13 cellular contexts compared by ENCODE assay signal in the genomic region with DNA sequence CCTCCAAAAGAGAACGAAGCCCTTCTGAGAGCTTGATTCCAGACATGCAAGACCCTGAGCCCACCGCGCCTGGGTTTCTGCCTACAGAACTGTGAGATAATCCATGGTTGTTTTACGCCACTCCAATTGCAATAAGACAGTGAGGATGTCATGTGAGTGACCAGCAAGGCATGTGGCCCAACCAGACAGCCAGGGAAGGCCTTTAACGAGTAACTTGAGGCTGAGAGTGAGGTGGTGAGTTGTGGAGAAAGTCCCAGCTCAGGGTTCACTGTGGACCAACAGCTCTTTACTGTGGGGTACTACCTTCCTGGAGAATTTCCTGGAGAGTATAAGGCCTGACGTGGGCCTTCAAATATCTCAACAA.
DNase-seq lines count a peak whose midpoint lies in the region; ATAC-seq, FAIRE-seq and TF ChIP-seq lines count a peak whose summit lies in the region.
"Had no signal": no experiment of that assay in that cellular context is flagged by ENCODE, and none has a peak within 500 bp of the region (broad histone marks: within the 10 kb centered on the region; RNA-seq: fewer than 3 reads in every experiment).

No MANE protein-coding gene starts in this region.

- peaks cover 29% of the 10 kb centered on the region for H3K36me3 Mint-ChIP-seq in T-helper 2 cell treated with Interferon-gamma antibody and Interleukin-4, amounts not matched to agents 5 μg/mL and 100 μg/mL, for 36 hours (ENCODE audit: low read depth)
- H3K36me3 Mint-ChIP-seq in stimulated activated effector memory CD8-positive, alpha-beta T cell treated with anti-CD3 and anti-CD28 coated beads, Interleukin-12 subunit alpha, Interleukin-12 subunit beta, amount 100 ng/mL, for 72 hours = no peaks in the 10 kb centered on the region

- H3K27ac Mint-ChIP-seq in T-helper 2 cell treated with Interferon-gamma antibody and Interleukin-4, amounts not matched to agents 5 μg/mL and 100 μg/mL, for 36 hours = peak overlapping the region; percentile 97
- H3K27ac Mint-ChIP-seq in stimulated activated effector memory CD8-positive, alpha-beta T cell treated with anti-CD3 and anti-CD28 coated beads, Interleukin-12 subunit alpha, Interleukin-12 subunit beta, amount 100 ng/mL, for 72 hours = peak overlapping the region; percentile 71

- in situ Hi-C loops in HepG2 (cut with HindIII; ENCODE audit: extremely low pct_ligation_motif_present, low pct_unique_long_range_greater_than_20kb) = no loop called here

- no peaks in the 10 kb centered on the region for H3K27me3 ChIP-seq in HepG2 (ENCODE audit: control insufficient read depth in 1 of 2, insufficient read depth in 2 of 2, low read length in 2 of 2)

- peaks cover 6% of the 10 kb centered on the region; the same call in 1 of the 2 replicates for H3K9me3 ChIP-seq in HepG2 (ENCODE audit: low read length)

- H3K4me2 ChIP-seq in HepG2 (ENCODE audit: low read depth, low read length) = peak overlapping the region; percentile 44

- peaks cover 28% of the 10 kb centered on the region for H3K9me3 Mint-ChIP-seq in T-helper 2 cell treated with Interferon-gamma antibody and Interleukin-4, amounts not matched to agents 5 μg/mL and 100 μg/mL, for 36 hours
- no peaks in the 10 kb centered on the region for H3K9me3 Mint-ChIP-seq in stimulated activated effector memory CD8-positive, alpha-beta T cell treated with anti-CD3 and anti-CD28 coated beads, Interleukin-12 subunit alpha, Interleukin-12 subunit beta, amount 100 ng/mL, for 72 hours

- no peak for TF ChIP-seq EP300 in HepG2 (IDR thresholded peaks at IDR 0.05; ENCODE audit: low read depth in 2 of 2, low read length in 2 of 2)
- no peak for TF ChIP-seq EP300 in HepG2 (CRISPR knock-in tag; IDR thresholded peaks at IDR 0.05; ENCODE audit: borderline replicate concordance)

- no peak for TF ChIP-seq CTCF in HepG2 (CRISPR knock-in tag; IDR thresholded peaks at IDR 0.05)

- POLR2A ChIA-PET in HepG2 (lab: Yijun Ruan, JAX) = interaction anchor here (0.6 to 1.8 kb wide), 7 partner anchors 31 to 353 kb away, joined by 4 to 9 read pairs (median 6); no protein-coding TSS in a partner anchor

- peak overlapping the region in 1 of 3 experiments; percentile 36; a peak in 1 of 6 replicates for H3K4me3 ChIP-seq in HepG2 (replicated peaks in 1 of 3; ENCODE audit: insufficient read depth in 1 of 3, low read depth in 2 of 3, low read length in 3 of 3)

- H3K9ac ChIP-seq in HepG2 (ENCODE audit: insufficient read depth, low read depth, low read length) = peak overlapping the region; percentile 32; the same call in 1 of the 2 replicates

- no peaks in the 10 kb centered on the region for H3K79me2 ChIP-seq in HepG2 (ENCODE audit: insufficient read depth, low read length)

- no peak for TF ChIP-seq RAD21 in HepG2 (CRISPR knock-in tag; IDR thresholded peaks at IDR 0.05)

- H4K20me1 ChIP-seq in HepG2 (ENCODE audit: insufficient read depth, low read length) = no peaks in the 10 kb centered on the region

- no peak for FAIRE-seq in HepG2 (lab: Jason Lieb, UNC)

- CTCF ChIA-PET in HepG2 (lab: Yijun Ruan, JAX; ENCODE audit: low intra/inter-chr PET ratio, low total read pairs) = no interaction called here

- H3K27ac ChIP-seq in angular gyrus (ENCODE audit: low read depth, low read length) (peak overlapping the region; percentile 22), HepG2 (ENCODE audit: extremely low read length, insufficient read depth, low read length) (peak overlapping the region; percentile 55)

- no peak overlapping the region for H3K4me3 Mint-ChIP-seq in T-helper 2 cell treated with Interferon-gamma antibody and Interleukin-4, amounts not matched to agents 5 μg/mL and 100 μg/mL, for 36 hours
- H3K4me3 Mint-ChIP-seq in stimulated activated effector memory CD8-positive, alpha-beta T cell treated with anti-CD3 and anti-CD28 coated beads, Interleukin-12 subunit alpha, Interleukin-12 subunit beta, amount 100 ng/mL, for 72 hours = no peak overlapping the region

- ATAC-seq in HepG2 = no peak
- no peak for ATAC-seq in stimulated activated effector memory CD8-positive, alpha-beta T cell treated with anti-CD3 and anti-CD28 coated beads, Interleukin-12 subunit alpha, Interleukin-12 subunit beta, amount 100 ng/mL, for 72 hours
- ATAC-seq: PC-3 had no signal

- H3K4me1 ChIP-seq in HepG2 (ENCODE audit: insufficient read depth, low read length) = peaks cover 70% of the 10 kb centered on the region

- peaks cover 55% of the 10 kb centered on the region for H3K4me1 Mint-ChIP-seq in T-helper 2 cell treated with Interferon-gamma antibody and Interleukin-4, amounts not matched to agents 5 μg/mL and 100 μg/mL, for 36 hours (ENCODE audit: low read depth)
- peaks cover 6% of the 10 kb centered on the region for H3K4me1 Mint-ChIP-seq in stimulated activated effector memory CD8-positive, alpha-beta T cell treated with anti-CD3 and anti-CD28 coated beads, Interleukin-12 subunit alpha, Interleukin-12 subunit beta, amount 100 ng/mL, for 72 hours

- 90% methylated on average over 6 of the region's 6 CpGs for WGBS in HepG2 (ENCODE audit: low lambda C conversion rate)

- intact Hi-C loops in HepG2 (cut with micrococcal nuclease; ENCODE audit: unreplicated experiment) = no loop called here

- no peak; a peak in 2 of 4 replicates for TF ChIP-seq POLR2A in HepG2 (IDR thresholded peaks at IDR 0.05; ENCODE audit: insufficient read depth in 1 of 2, low read depth in 2 of 2, low read length in 2 of 2)

- BruUV-seq in HepG2 (replicated peaks; lab: Mats Ljungman, UMichigan) = TSS peak; percentile 95

- no peaks in the 10 kb centered on the region for H3K36me3 ChIP-seq in HepG2 (replicated peaks in 1 of 2; ENCODE audit: control insufficient read depth in 1 of 2, insufficient read depth in 2 of 2, low read length in 2 of 2)

- no peak for DNase-seq in T-helper 2 cell treated with Interferon-gamma antibody and Interleukin-4, amounts not matched to agents 5 μg/mL and 100 μg/mL, for 36 hours (ENCODE audit: low spot score)
- DNase-seq in T-helper 2 cell (no peak), HepG2 (ENCODE audit: low spot score) (no peak), ecto neural progenitor cell (ENCODE audit: low spot score) (no peak), SKM-1 (lab: John Stamatoyannopoulos, UW; ENCODE audit: unreplicated experiment) (no peak), NCI-H524 treated with DMSO at 0.1 percent for 48 hours (lab: John Stamatoyannopoulos, UW) (no peak)
- DNase-seq in stimulated activated effector memory CD8-positive, alpha-beta T cell treated with anti-CD3 and anti-CD28 coated beads, Interleukin-12 subunit alpha, Interleukin-12 subunit beta, amount 100 ng/mL, for 72 hours (ENCODE audit: low spot score in 2 of 2) = no peak
- DNase-seq: activated naive CD4-positive, alpha-beta T cell treated with Interleukin-2 at 50 U/mL for 16 hours; NCI-H1092; NCI-H2227 treated with DMSO at 0.1 percent for 48 hours; PC-3; retina had no signal

- no peak overlapping the region for H2AFZ ChIP-seq in HepG2 (ENCODE audit: low read length)

- H3K27me3 Mint-ChIP-seq in T-helper 2 cell treated with Interferon-gamma antibody and Interleukin-4, amounts not matched to agents 5 μg/mL and 100 μg/mL, for 36 hours (ENCODE audit: low read depth) = no peaks in the 10 kb centered on the region

TF ChIP-seq in HepG2, 621 proteins besides CTCF, POLR2A, EP300 and RAD21 (continues in another document):
- TF ChIP-seq ZNF224 (CRISPR knock-in tag; IDR thresholded peaks at IDR 0.05) (no peak), SALL1 (CRISPR knock-in tag; IDR thresholded peaks at IDR 0.05) (no peak), ZSCAN30 (CRISPR knock-in tag; IDR thresholded peaks at IDR 0.05) (no peak), MED13 (CRISPR knock-in tag; IDR thresholded peaks at IDR 0.05) (no peak), KDM5B (CRISPR knock-in tag; IDR thresholded peaks at IDR 0.05; ENCODE audit: borderline replicate concordance) (no peak), CHCHD3 (CRISPR knock-in tag; IDR thresholded peaks at IDR 0.05) (no peak), SIX4 (CRISPR knock-in tag; IDR thresholded peaks at IDR 0.05) (no peak), HOXA5 (CRISPR knock-in tag; IDR thresholded peaks at IDR 0.05) (no peak)
- TF ChIP-seq, protein P1, sequence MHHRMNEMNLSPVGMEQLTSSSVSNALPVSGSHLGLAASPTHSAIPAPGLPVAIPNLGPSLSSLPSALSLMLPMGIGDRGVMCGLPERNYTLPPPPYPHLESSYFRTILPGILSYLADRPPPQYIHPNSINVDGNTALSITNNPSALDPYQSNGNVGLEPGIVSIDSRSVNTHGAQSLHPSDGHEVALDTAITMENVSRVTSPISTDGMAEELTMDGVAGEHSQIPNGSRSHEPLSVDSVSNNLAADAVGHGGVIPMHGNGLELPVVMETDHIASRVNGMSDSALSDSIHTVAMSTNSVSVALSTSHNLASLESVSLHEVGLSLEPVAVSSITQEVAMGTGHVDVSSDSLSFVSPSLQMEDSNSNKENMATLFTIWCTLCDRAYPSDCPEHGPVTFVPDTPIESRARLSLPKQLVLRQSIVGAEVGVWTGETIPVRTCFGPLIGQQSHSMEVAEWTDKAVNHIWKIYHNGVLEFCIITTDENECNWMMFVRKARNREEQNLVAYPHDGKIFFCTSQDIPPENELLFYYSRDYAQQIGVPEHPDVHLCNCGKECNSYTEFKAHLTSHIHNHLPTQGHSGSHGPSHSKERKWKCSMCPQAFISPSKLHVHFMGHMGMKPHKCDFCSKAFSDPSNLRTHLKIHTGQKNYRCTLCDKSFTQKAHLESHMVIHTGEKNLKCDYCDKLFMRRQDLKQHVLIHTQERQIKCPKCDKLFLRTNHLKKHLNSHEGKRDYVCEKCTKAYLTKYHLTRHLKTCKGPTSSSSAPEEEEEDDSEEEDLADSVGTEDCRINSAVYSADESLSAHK (CRISPR knock-in tag; IDR thresholded peaks at IDR 0.05; ENCODE audit: borderline replicate concordance) = no peak
